ENCODE assay signal across 1 cellular context in genomic region chr3:113985526-113985925, GRCh38.
TF ChIP-seq lines count a peak whose summit lies in the region.

No MANE protein-coding gene starts in this region.

TF ChIP-seq in GM23338, 12 proteins besides CTCF, POLR2A, EP300 and RAD21 (continued from another document):
- no peak for TF ChIP-seq ZNF462 (CRISPR knock-in tag; IDR thresholded peaks at IDR 0.05)
